13 cellular contexts compared by ENCODE assay signal in the genomic region with DNA sequence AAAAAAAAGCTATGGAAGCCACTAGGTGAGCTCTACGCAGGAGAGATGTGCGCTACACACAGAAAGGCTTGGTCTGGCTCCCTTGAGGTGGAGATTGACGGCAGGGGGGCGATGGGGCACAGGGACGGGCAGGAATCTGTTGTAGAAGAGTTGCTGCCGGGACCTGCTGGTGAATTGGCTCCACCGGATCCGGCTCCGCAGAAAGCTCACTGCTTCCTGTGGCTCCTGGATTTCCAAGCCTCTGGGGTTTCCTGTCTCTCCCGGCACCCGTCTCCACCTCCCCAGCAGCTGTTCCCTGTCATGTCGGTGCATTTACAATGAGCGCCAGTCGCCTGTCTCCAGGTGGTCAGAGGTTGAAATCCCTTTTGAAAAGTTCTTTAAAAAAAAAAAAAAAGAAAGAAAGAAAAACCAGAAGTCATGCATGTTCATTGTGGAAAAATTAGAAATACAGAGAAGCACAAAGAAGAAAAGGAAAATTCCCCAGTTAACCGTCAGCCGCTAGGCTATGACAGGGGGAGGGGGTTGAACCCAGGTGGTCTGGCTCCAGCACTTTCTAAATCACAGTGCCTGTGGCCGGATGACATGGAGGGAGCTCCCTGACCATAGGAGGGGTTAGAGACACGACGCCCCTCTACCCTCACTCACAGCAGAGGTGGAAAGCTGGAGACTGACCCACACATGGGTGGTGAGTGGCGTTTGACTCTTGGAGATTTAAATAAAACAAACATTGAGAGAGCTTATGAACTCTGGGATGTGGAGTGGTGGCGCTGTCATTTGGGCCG. TPM values are rescaled to one million over a fixed set of nuclear protein-coding genes. Genes with fewer than 3 reads are reported as not detected.
DNase-seq lines count a peak whose midpoint lies in the region; ATAC-seq, FAIRE-seq and TF ChIP-seq lines count a peak whose summit lies in the region.
"Had no signal": no experiment of that assay in that cellular context is flagged by ENCODE, and none has a peak within 500 bp of the region (broad histone marks: within the 10 kb centered on the region; RNA-seq: fewer than 3 reads in every experiment).

No MANE protein-coding gene starts in this region.

- peak in 1 of 4 donors; percentile 37 for ATAC-seq in heart left ventricle
- ATAC-seq in pancreas = no peak
- ATAC-seq in GM21423 (IDR thresholded peaks at IDR 0.05; ENCODE audit: unreplicated experiment) = no peak
- no peak for ATAC-seq in GM21529 (IDR thresholded peaks at IDR 0.05; ENCODE audit: unreplicated experiment)

- no peaks in the 10 kb centered on the region for H3K9me3 ChIP-seq in heart left ventricle
- no peaks in the 10 kb centered on the region for H3K9me3 ChIP-seq in pancreas
- H3K9me3 ChIP-seq: prostate gland had no signal

- H3K27ac ChIP-seq in heart left ventricle = no peak overlapping the region
- H3K27ac ChIP-seq in pancreas = no peak overlapping the region
- H3K27ac ChIP-seq: cardiac muscle cell, prostate gland had no signal

- H3K27me3 ChIP-seq in heart left ventricle (peaks cover 0 to 6% (median 0%) of the 10 kb centered on the region in 9 donors), pancreas (no peaks in the 10 kb centered on the region)
- H3K27me3 ChIP-seq: cardiac muscle cell had no signal

- peaks cover 0 to 20% (median 4%) of the 10 kb centered on the region in 12 donors for H3K4me1 ChIP-seq in heart left ventricle
- H3K4me1 ChIP-seq in pancreas = peaks cover 0 to 3% (median under 1%) of the 10 kb centered on the region in 3 donors
- H3K4me1 ChIP-seq: prostate gland had no signal

- no peak for TF ChIP-seq CTCF in heart left ventricle (IDR thresholded peaks at IDR 0.05)
- no peak for TF ChIP-seq CTCF in pancreas (IDR thresholded peaks at IDR 0.05)

- H3K36me3 ChIP-seq in heart left ventricle (no peaks in the 10 kb centered on the region), pancreas (no peaks in the 10 kb centered on the region)
- H3K36me3 ChIP-seq: cardiac muscle cell, prostate gland had no signal

- intact Hi-C loops in heart left ventricle (cut with DNase I) (no loop called here), pancreas (cut with DNase I) (no loop called here)

- DNase-seq in DMS153 (lab: John Stamatoyannopoulos, UW) = peak; percentile 15
- DNase-seq in DMS153 treated with DMSO at 0.1 percent for 48 hours (lab: John Stamatoyannopoulos, UW; ENCODE audit: unreplicated experiment) = no peak
- DNase-seq in NCI-H345 treated with DMSO at 0.1 percent for 48 hours (lab: John Stamatoyannopoulos, UW; ENCODE audit: unreplicated experiment) = peak; percentile 10
- peak; percentile 19 to 51 (median 28) for DNase-seq in heart left ventricle
- peak in 5 of 6 donors; percentile 8 to 49 (median 13) for DNase-seq in pancreas
- no peak for DNase-seq in NCI-H2029 treated with DMSO at 0.1 percent for 48 hours (lab: John Stamatoyannopoulos, UW)
- DNase-seq: KG1 had no signal

- TF ChIP-seq POLR2A in heart left ventricle (IDR thresholded peaks at IDR 0.05) = no peak

- H3K4me3 ChIP-seq in heart left ventricle (peak overlapping the region in 1 of 12 donors; percentile 24), pancreas (no peak overlapping the region)
- H3K4me3 ChIP-seq: cardiac muscle cell, prostate gland had no signal

- WGBS in heart left ventricle, 4 donors = 38 to 47% (median 41%) methylated on average over 22 of the region's 22 CpGs
- WGBS in pancreas, 2 donors = 69 to 73% methylated on average over 22 of the region's 22 CpGs

- FAIRE-seq in pancreas (lab: Jason Lieb, UNC) = no peak
- FAIRE-seq: A204.1, GM19239 had no signal

RNA-seq across cellular contexts. Expression of a gene that starts 20.8 kb away (rescaled TPM):
- total RNA-seq in heart left ventricle (10 to 100 TPM in 6 of 9 donors, 1 to 10 TPM in 3; 3.5 to 45.8 (median 11.2) TPM), pancreas (1 to 10 TPM; 2.1 to 4.3 (median 3.3) TPM)
- polyA plus RNA-seq in heart left ventricle (1 to 10 TPM; 4.1 to 9.4 TPM), pancreas (10 to 100 TPM in 1 of 2 donors, 1 to 10 TPM in 1; 5.6 to 14.6 TPM)

Comparison
In these comparisons a context has a peak if more than half of its experiments do, and no peak if none do; other contexts are left out.
1. DNase-seq: peak in DMS153 (single experiment), NCI-H345 treated with DMSO at 0.1 percent for 48 hours (single experiment), heart left ventricle (5 of 5) and pancreas (5 of 6); none in DMS153 treated with DMSO at 0.1 percent for 48 hours (single experiment) and NCI-H2029 treated with DMSO at 0.1 percent for 48 hours (single experiment).